In genomic region chr15:42940527-42940926, GRCh38 we compare ENCODE assay signal across 16 cellular contexts. TPM values are rescaled to one million over a fixed set of nuclear protein-coding genes. Genes with fewer than 3 reads are reported as not detected.
DNase-seq lines count a peak whose midpoint lies in the region; ATAC-seq and TF ChIP-seq lines count a peak whose summit lies in the region.
"Had no signal": no experiment of that assay in that cellular context is flagged by ENCODE, and none has a peak within 500 bp of the region (broad histone marks: within the 10 kb centered on the region; RNA-seq: fewer than 3 reads in every experiment).

No MANE protein-coding gene starts in this region.

- H3K9ac ChIP-seq in BLaER1, result no peak overlapping the region

- TF ChIP-seq POLR2A in adrenal gland (IDR thresholded peaks at IDR 0.05), result no peak

- peaks cover 22% of the 10 kb centered on the region for H3K36me3 ChIP-seq in BLaER1
- H3K36me3 ChIP-seq in adrenal gland (replicated peaks in 1 of 2), result peaks cover 0 to 13% of the 10 kb centered on the region in 2 donors

- H4K20me1 ChIP-seq in BLaER1, result no peaks in the 10 kb centered on the region

- intact Hi-C loops in dorsolateral prefrontal cortex (cut with DNase I) (no loop called here), adrenal gland (cut with DNase I) (no loop called here)

- H3K4me3 ChIP-seq in BLaER1, result no peak overlapping the region
- no peak overlapping the region for H3K4me3 ChIP-seq in dorsolateral prefrontal cortex
- H3K4me3 ChIP-seq in adrenal gland, result no peak overlapping the region
- H3K4me3 ChIP-seq: HAP-1 had no signal

- TF ChIP-seq CTCF in dorsolateral prefrontal cortex (IDR thresholded peaks at IDR 0.05 in 54 of 56, conservative IDR thresholded peaks at IDR 0.05 in 2 of 56; ENCODE audit: low read depth in 1 of 56, partially characterized antibody in 56 of 56) (no peak), adrenal gland (IDR thresholded peaks at IDR 0.05) (no peak)

- H3K27ac ChIP-seq in BLaER1, result peak overlapping the region; percentile 53; the same call in 1 of the 2 replicates
- H3K27ac ChIP-seq in dorsolateral prefrontal cortex, result peak overlapping the region in 47 of 59 donors; percentile 3 to 86 (median 66)
- peak overlapping the region; percentile 13 for H3K27ac ChIP-seq in temporal lobe (ENCODE audit: low read depth, low read length)
- H3K27ac ChIP-seq in adrenal gland, result no peak overlapping the region
- H3K27ac ChIP-seq: C4-2B had no signal

- H3K27me3 ChIP-seq in BLaER1 (no peaks in the 10 kb centered on the region), dorsolateral prefrontal cortex (no peaks in the 10 kb centered on the region), adrenal gland (no peaks in the 10 kb centered on the region)
- H3K27me3 ChIP-seq: BE2C had no signal

- 83 to 94% (median 88%) methylated on average over 1 of the region's 1 CpG for WGBS in adrenal gland, 4 donors

- no peak for ATAC-seq in HG02571 (IDR thresholded peaks at IDR 0.05; ENCODE audit: unreplicated experiment)
- ATAC-seq: CD8-positive, alpha-beta T cell had no signal

- peak; percentile 11 for DNase-seq in Ammon's horn (ENCODE audit: low spot score)
- no peak for DNase-seq in dorsolateral prefrontal cortex
- no peak for DNase-seq in adrenal gland
- DNase-seq: BE2C; Caco-2; CD4-positive, CD25-positive, alpha-beta regulatory T cell; CD8-positive, alpha-beta T cell; DMS153; DND-41; GOT3; HFFc6 had no signal

- H3K9me3 ChIP-seq in BLaER1 (0 out of 2 replicates have a peak, but pooled peaks cover 3% of the 10 kb centered on the region), adrenal gland (replicated peaks in 1 of 3) (no peaks in the 10 kb centered on the region)
- H3K9me3 ChIP-seq: BE2C, Caco-2, HAP-1 had no signal

- H3K4me1 ChIP-seq in BLaER1 (peaks cover 26% of the 10 kb centered on the region), adrenal gland (replicated peaks in 1 of 2) (no peaks in the 10 kb centered on the region)
- H3K4me1 ChIP-seq: BE2C, Caco-2, HAP-1 had no signal

- H3K4me2 ChIP-seq in BLaER1, result peak overlapping the region; percentile 75

RNA-seq across cellular contexts. Expression of gene TTBK2, which starts 19.9 kb away (rescaled TPM):
- 100 to 1,000 TPM in 87 of 120 experiments, 10 to 100 TPM in 33; 66.0 to 146 (median 112) TPM for total RNA-seq in dorsolateral prefrontal cortex
- total RNA-seq in temporal lobe, result 33.9 TPM
- 10 to 100 TPM; 14.9 to 46.6 (median 21.4) TPM for total RNA-seq in adrenal gland
- 10 to 100 TPM in 1 of 3 donors, 1 to 10 TPM in 2; 3.8 to 10.5 (median 6.6) TPM for polyA plus RNA-seq in adrenal gland

Comparison
In these comparisons a context has a peak if more than half of its experiments do, and no peak if none do; other contexts are left out.
1. H3K27ac ChIP-seq: peak in BLaER1 (single experiment), dorsolateral prefrontal cortex (47 of 59) and temporal lobe (single experiment); none in adrenal gland (0 of 5).